16 cellular contexts compared by ENCODE assay signal in genomic region chr6:101666256-101666655, GRCh38.
DNase-seq lines count a peak whose midpoint lies in the region; ATAC-seq, FAIRE-seq and TF ChIP-seq lines count a peak whose summit lies in the region.
"Had no signal": no experiment of that assay in that cellular context is flagged by ENCODE, and none has a peak within 500 bp of the region (broad histone marks: within the 10 kb centered on the region; RNA-seq: fewer than 3 reads in every experiment).

No MANE protein-coding gene starts in this region.

- no peaks in the 10 kb centered on the region for H3K36me3 Mint-ChIP-seq in activated T-cell treated with anti-CD3 and anti-CD28 coated beads, Interleukin-2, amount 50 U/mL, for 4 hours (ENCODE audit: insufficient read depth)
- H3K36me3 Mint-ChIP-seq: brain had no signal

- H3K9me3 Mint-ChIP-seq in activated T-cell treated with anti-CD3 and anti-CD28 coated beads, Interleukin-2, amount 50 U/mL, for 4 hours: peaks cover 7% of the 10 kb centered on the region

- no peaks in the 10 kb centered on the region for H3K9me3 ChIP-seq in pancreas
- H3K9me3 ChIP-seq in ascending aorta: no peaks in the 10 kb centered on the region

- H3K36me3 ChIP-seq in bronchial epithelial cell (ENCODE audit: control insufficient read depth, insufficient read depth, low read length): no peaks in the 10 kb centered on the region
- no peaks in the 10 kb centered on the region for H3K36me3 ChIP-seq in pancreas
- no peaks in the 10 kb centered on the region for H3K36me3 ChIP-seq in ascending aorta
- H3K36me3 ChIP-seq: spleen had no signal

- WGBS in pancreas, 2 donors: 18 to 27% methylated on average over 1 of the region's 1 CpG

- FAIRE-seq in bronchial epithelial cell (lab: Jason Lieb, UNC) (peak; percentile 94), pancreas (lab: Jason Lieb, UNC) (no peak)
- FAIRE-seq: D721Med, endothelial cell of umbilical vein had no signal

- no peaks in the 10 kb centered on the region for H3K4me1 ChIP-seq in pancreas
- no peaks in the 10 kb centered on the region for H3K4me1 ChIP-seq in ascending aorta
- H3K4me1 ChIP-seq: spleen had no signal

- H3K4me3 ChIP-seq in bronchial epithelial cell (ENCODE audit: low read depth, low read length) (no peak overlapping the region), pancreas (no peak overlapping the region), ascending aorta (no peak overlapping the region), dorsolateral prefrontal cortex (no peak overlapping the region)
- H3K4me3 ChIP-seq: spleen had no signal

- no peaks in the 10 kb centered on the region for H3K27me3 Mint-ChIP-seq in activated T-cell treated with anti-CD3 and anti-CD28 coated beads, Interleukin-2, amount 50 U/mL, for 4 hours (ENCODE audit: low read depth)

- intact Hi-C loops in pancreas (cut with DNase I) (no loop called here), ascending aorta (cut with DNase I) (no loop called here), dorsolateral prefrontal cortex (cut with DNase I) (no loop called here)

- H3K4me3 Mint-ChIP-seq in activated T-cell treated with anti-CD3 and anti-CD28 coated beads, Interleukin-2, amount 50 U/mL, for 4 hours: no peak overlapping the region
- H3K4me3 Mint-ChIP-seq: brain, natural killer cell had no signal

- H3K4me1 Mint-ChIP-seq in activated T-cell treated with anti-CD3 and anti-CD28 coated beads, Interleukin-2, amount 50 U/mL, for 4 hours (ENCODE audit: low read depth): no peaks in the 10 kb centered on the region
- H3K4me1 Mint-ChIP-seq: natural killer cell had no signal

- H3K27me3 ChIP-seq in bronchial epithelial cell (ENCODE audit: control insufficient read depth, insufficient read depth, low read length): no peaks in the 10 kb centered on the region
- no peaks in the 10 kb centered on the region for H3K27me3 ChIP-seq in pancreas
- H3K27me3 ChIP-seq in ascending aorta: no peaks in the 10 kb centered on the region
- no peaks in the 10 kb centered on the region for H3K27me3 ChIP-seq in dorsolateral prefrontal cortex
- H3K27me3 ChIP-seq: spleen had no signal

- peak; percentile 5 for DNase-seq in Daoy (ENCODE audit: low read depth)
- DNase-seq in NCI-H2029 treated with DMSO at 0.1 percent for 48 hours (lab: John Stamatoyannopoulos, UW): peak; percentile 79
- peak; percentile 96 for DNase-seq in bronchial epithelial cell (ENCODE audit: low read depth)
- peak in 1 of 6 donors; percentile 24 for DNase-seq in pancreas
- DNase-seq in ascending aorta (ENCODE audit: low spot score in 2 of 2): no peak
- no peak for DNase-seq in activated T-cell treated with anti-CD3 and anti-CD28 coated beads, Interleukin-2, amount 50 U/mL, for 4 hours
- DNase-seq in dorsolateral prefrontal cortex: no peak
- DNase-seq: activated T-cell treated with anti-CD3 and anti-CD28 coated beads for 4 hours, islet precursor cell, natural killer cell, spleen had no signal

- no peak for TF ChIP-seq CTCF in bronchial epithelial cell (IDR thresholded peaks at IDR 0.05; ENCODE audit: insufficient read depth, low read length, severe bottlenecking)
- TF ChIP-seq CTCF in pancreas (IDR thresholded peaks at IDR 0.05): no peak
- no peak for TF ChIP-seq CTCF in ascending aorta (IDR thresholded peaks at IDR 0.05)
- TF ChIP-seq CTCF in dorsolateral prefrontal cortex (IDR thresholded peaks at IDR 0.05 in 54 of 56, conservative IDR thresholded peaks at IDR 0.05 in 2 of 56; ENCODE audit: low read depth in 1 of 56, partially characterized antibody in 56 of 56): no peak

- peak; percentile 24 to 74 (median 58) for ATAC-seq in pancreas
- no peak for ATAC-seq in GM18511 (IDR thresholded peaks at IDR 0.05; ENCODE audit: unreplicated experiment)
- ATAC-seq in activated T-cell treated with anti-CD3 and anti-CD28 coated beads, Interleukin-2, amount 50 U/mL, for 4 hours: no peak
- ATAC-seq: natural killer cell had no signal

- H3K27ac ChIP-seq in pancreas (no peak overlapping the region), ascending aorta (no peak overlapping the region), dorsolateral prefrontal cortex (no peak overlapping the region)
- H3K27ac ChIP-seq: spleen, VCaP had no signal

Comparison
In these comparisons a context has a peak if more than half of its experiments do, and no peak if none do; other contexts are left out.
1. DNase-seq: peak in Daoy (single experiment), NCI-H2029 treated with DMSO at 0.1 percent for 48 hours (single experiment) and bronchial epithelial cell (single experiment); none in ascending aorta (0 of 2), activated T-cell treated with anti-CD3 and anti-CD28 coated beads, Interleukin-2, amount 50 U/mL, for 4 hours (single experiment) and dorsolateral prefrontal cortex (0 of 10).
2. ATAC-seq: peak in pancreas (4 of 4); none in GM18511 (single experiment) and activated T-cell treated with anti-CD3 and anti-CD28 coated beads, Interleukin-2, amount 50 U/mL, for 4 hours (0 of 2).